ENCODE assay signal across 23 cellular contexts in the genomic region with DNA sequence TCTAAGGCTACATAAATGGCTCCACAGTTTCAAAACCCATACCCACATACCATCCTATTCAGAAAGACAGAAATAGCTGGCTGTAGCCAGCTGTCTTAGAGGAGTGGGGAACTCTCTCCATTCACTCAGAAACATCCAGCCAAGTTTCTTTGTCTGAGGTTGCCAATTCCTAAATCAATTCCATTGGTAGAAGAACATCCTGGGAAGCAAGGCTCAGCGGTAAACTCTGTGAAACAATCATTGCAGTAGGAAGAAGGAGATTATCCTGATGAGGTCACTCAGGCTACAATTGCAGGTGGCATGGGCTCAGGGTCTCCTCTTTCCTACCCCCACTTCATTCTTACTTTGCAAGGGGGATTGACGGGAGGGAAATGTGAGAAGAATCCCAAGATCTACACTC.
"Had no signal": no experiment of that assay in that cellular context is flagged by ENCODE, and none has a peak within 500 bp of the region (broad histone marks: within the 10 kb centered on the region; RNA-seq: fewer than 3 reads in every experiment).

No MANE protein-coding gene starts in this region.

- H3K36me3 Mint-ChIP-seq: activated naive CD4-positive, alpha-beta T cell treated with anti-CD3 and anti-CD28 coated beads, Interleukin-2, amount 50 U/mL, for 72 hours; brain; stimulated activated naive B cell treated with anti-CD40 and anti-IgM and Interleukin-4, amounts not matched to agents 10 μg/mL and 1 μg/mL and 100 μg/mL, for 72 hours had no signal

- H3K4me1 Mint-ChIP-seq: activated T-helper 17 cell treated with anti-CD3 and anti-CD28 coated beads, Interleukin-2, amount 50 U/mL, for 72 hours; stimulated activated naive B cell treated with anti-CD40 and anti-IgM and Interleukin-4, amounts not matched to agents 10 μg/mL and 1 μg/mL and 100 μg/mL, for 72 hours had no signal

- FAIRE-seq: frontal cortex had no signal

- H3K9me3 ChIP-seq: esophagus muscularis mucosa, right lobe of liver, vagina had no signal

- H3K4me3 Mint-ChIP-seq: activated T-cell treated with anti-CD3 and anti-CD28 coated beads, Interleukin-2, amount 50 U/mL, for 24 hours; activated T-helper 17 cell treated with anti-CD3 and anti-CD28 coated beads, Interleukin-2, amount 50 U/mL, for 72 hours; brain; effector memory CD8-positive, alpha-beta T cell; nephron; stimulated activated naive B cell treated with anti-CD40 and anti-IgM and Interleukin-4, amounts not matched to agents 10 μg/mL and 1 μg/mL and 100 μg/mL, for 72 hours had no signal

- H3K27me3 ChIP-seq: esophagus muscularis mucosa, hepatocyte, right lobe of liver, vagina had no signal

- H3K4me2 ChIP-seq: hepatocyte had no signal

- H3K27ac ChIP-seq: esophagus muscularis mucosa, hepatocyte, right lobe of liver, vagina had no signal

- H3K79me2 ChIP-seq: hepatocyte had no signal

- H3K27me3 Mint-ChIP-seq: activated T-cell treated with anti-CD3 and anti-CD28 coated beads, Interleukin-2, amount 50 U/mL, for 24 hours; brain; stimulated activated naive B cell treated with anti-CD40 and anti-IgM and Interleukin-4, amounts not matched to agents 10 μg/mL and 1 μg/mL and 100 μg/mL, for 72 hours had no signal

- H3K4me3 ChIP-seq: esophagus muscularis mucosa, hepatocyte, lung, right lobe of liver, smooth muscle cell, vagina had no signal

- H3K27ac Mint-ChIP-seq: activated naive CD4-positive, alpha-beta T cell treated with anti-CD3 and anti-CD28 coated beads, Interleukin-2, amount 50 U/mL, for 72 hours; activated T-cell treated with anti-CD3 and anti-CD28 coated beads, Interleukin-2, amount 50 U/mL, for 24 hours; activated T-helper 17 cell treated with anti-CD3 and anti-CD28 coated beads, Interleukin-2, amount 50 U/mL, for 72 hours; brain; effector memory CD8-positive, alpha-beta T cell; nephron; stimulated activated naive B cell treated with anti-CD40 and anti-IgM and Interleukin-4, amounts not matched to agents 10 μg/mL and 1 μg/mL and 100 μg/mL, for 72 hours had no signal

- DNase-seq: activated T-cell treated with anti-CD3 and anti-CD28 coated beads, Interleukin-2, amount 50 U/mL, for 24 hours; aorta; caudate nucleus; dermis blood vessel endothelial cell; effector memory CD8-positive, alpha-beta T cell; glutamatergic neuron; nucleus accumbens; posterior cingulate gyrus; right lobe of liver; stimulated activated CD4-positive, alpha-beta T cell treated with anti-CD3 and anti-CD28 coated beads, Interleukin-15, amount 100 ng/mL, for 24 hours; stimulated activated naive B cell treated with anti-CD40 and anti-IgM and Interleukin-4, amounts not matched to agents 10 μg/mL and 1 μg/mL and 100 μg/mL, for 72 hours; T-helper 9 cell; trophoblast cell had no signal

- H3K4me1 ChIP-seq: right lobe of liver, vagina had no signal

- H3K36me3 ChIP-seq: esophagus muscularis mucosa, right lobe of liver, vagina had no signal

- H3K9me3 Mint-ChIP-seq: activated naive CD4-positive, alpha-beta T cell treated with anti-CD3 and anti-CD28 coated beads, Interleukin-2, amount 50 U/mL, for 72 hours; activated T-cell treated with anti-CD3 and anti-CD28 coated beads, Interleukin-2, amount 50 U/mL, for 24 hours; activated T-helper 17 cell treated with anti-CD3 and anti-CD28 coated beads, Interleukin-2, amount 50 U/mL, for 72 hours; effector memory CD8-positive, alpha-beta T cell; nephron had no signal

- H2AFZ ChIP-seq: hepatocyte had no signal
